In genomic region chr1:174204697-174205308, GRCh38 we compare ENCODE assay signal across 10 cellular contexts. TPM values are rescaled to one million over a fixed set of nuclear protein-coding genes. Genes with fewer than 3 reads are reported as not detected.
A peak's percentile ranks its signal among the peaks of the same experiment; 100 is the strongest.
DNase-seq lines count a peak whose midpoint lies in the region; ATAC-seq and TF ChIP-seq lines count a peak whose summit lies in the region.
"Had no signal": no experiment of that assay in that cellular context is flagged by ENCODE, and none has a peak within 500 bp of the region (broad histone marks: within the 10 kb centered on the region; RNA-seq: fewer than 3 reads in every experiment).

No MANE protein-coding gene starts in this region.

- H3K27me3 ChIP-seq in right cardiac atrium (ENCODE audit: control insufficient read depth, insufficient read depth) = no peaks in the 10 kb centered on the region

- H3K4me3 ChIP-seq in GM12864 (ENCODE audit: low read depth, low read length) (peak overlapping the region; percentile 52), right cardiac atrium (ENCODE audit: low read length) (no peak overlapping the region)

- H3K27ac ChIP-seq in right cardiac atrium (ENCODE audit: low read length) = peak overlapping the region; percentile 91

- H3K9me3 ChIP-seq in right cardiac atrium (ENCODE audit: control insufficient read depth, low read length) = no peaks in the 10 kb centered on the region

- peak; percentile 73 for DNase-seq in GM12864 (ENCODE audit: low read depth)
- DNase-seq in right cardiac atrium = no peak
- no peak for DNase-seq in glomerular visceral epithelial cell (ENCODE audit: extremely low spot score)
- DNase-seq in type B pancreatic cell (ENCODE audit: extremely low spot score, unreplicated experiment) = no peak
- DNase-seq in NCI-H82 (lab: John Stamatoyannopoulos, UW) = no peak
- no peak for DNase-seq in T1000 (lab: John Stamatoyannopoulos, UW)
- DNase-seq: DMS79 treated with DMSO at 0.1 percent for 48 hours, NCI-H1092 had no signal

- H3K4me1 Mint-ChIP-seq in T-helper 1 cell treated with Interleukin-12 subunit alpha and Interleukin-12 subunit beta and Interleukin-4 antibody, amounts not matched to agents 30 μg/mL and 1 μg/mL, for 36 hours (ENCODE audit: low read depth) = peaks cover 36% of the 10 kb centered on the region
- no peaks in the 10 kb centered on the region for H3K4me1 Mint-ChIP-seq in type B pancreatic cell (ENCODE audit: unreplicated experiment)

- H3K27me3 Mint-ChIP-seq in T-helper 1 cell treated with Interleukin-12 subunit alpha and Interleukin-12 subunit beta and Interleukin-4 antibody, amounts not matched to agents 30 μg/mL and 1 μg/mL, for 36 hours (ENCODE audit: low read depth) = no peaks in the 10 kb centered on the region
- no peaks in the 10 kb centered on the region for H3K27me3 Mint-ChIP-seq in type B pancreatic cell

- ATAC-seq in HG02870 (IDR thresholded peaks at IDR 0.05; ENCODE audit: unreplicated experiment) (peak; percentile 58), right cardiac atrium (no peak)

- H3K36me3 Mint-ChIP-seq in T-helper 1 cell treated with Interleukin-12 subunit alpha and Interleukin-12 subunit beta and Interleukin-4 antibody, amounts not matched to agents 30 μg/mL and 1 μg/mL, for 36 hours (ENCODE audit: low read depth) = peaks cover 19% of the 10 kb centered on the region
- H3K36me3 Mint-ChIP-seq in type B pancreatic cell = peaks cover 8% of the 10 kb centered on the region

- 83% methylated on average over 7 of the region's 7 CpGs for WGBS in right cardiac atrium

- H3K4me3 Mint-ChIP-seq in T-helper 1 cell treated with Interleukin-12 subunit alpha and Interleukin-12 subunit beta and Interleukin-4 antibody, amounts not matched to agents 30 μg/mL and 1 μg/mL, for 36 hours = peak overlapping the region; percentile 28
- no peak overlapping the region for H3K4me3 Mint-ChIP-seq in type B pancreatic cell

- TF ChIP-seq CTCF in GM12864 (IDR thresholded peaks at IDR 0.05; ENCODE audit: low read depth, low read length, missing control alignments) = no peak
- no peak for TF ChIP-seq CTCF in type B pancreatic cell (conservative IDR thresholded peaks at IDR 0.05)

- peak overlapping the region; percentile 76 for H3K27ac Mint-ChIP-seq in T-helper 1 cell treated with Interleukin-12 subunit alpha and Interleukin-12 subunit beta and Interleukin-4 antibody, amounts not matched to agents 30 μg/mL and 1 μg/mL, for 36 hours
- H3K27ac Mint-ChIP-seq in type B pancreatic cell = no peak overlapping the region

- H3K4me1 ChIP-seq in right cardiac atrium (ENCODE audit: control insufficient read depth, insufficient read depth, low read length) = peaks cover 2% of the 10 kb centered on the region

- H3K9me3 Mint-ChIP-seq in T-helper 1 cell treated with Interleukin-12 subunit alpha and Interleukin-12 subunit beta and Interleukin-4 antibody, amounts not matched to agents 30 μg/mL and 1 μg/mL, for 36 hours = peaks cover 14% of the 10 kb centered on the region
- peaks cover 4% of the 10 kb centered on the region for H3K9me3 Mint-ChIP-seq in type B pancreatic cell

- intact Hi-C loops in right cardiac atrium (cut with DNase I) = loop anchor here in 1 of 4 donors (5.0 kb wide), 1 partner anchor 38 kb away; no protein-coding TSS in a partner anchor

RNA-seq across cellular contexts. Expression of gene RABGAP1L, which starts 45.5 kb away (rescaled TPM):
- total RNA-seq in right cardiac atrium (100 to 1,000 TPM; 174 to 367 (median 215) TPM), type B pancreatic cell (ENCODE audit: low replicate concordance) (35.6 and 56.9 TPM in 2 replicates)
- polyA plus RNA-seq in right cardiac atrium = 184 TPM
